Comparison of ENCODE assay signal across 8 cellular contexts in the genomic region with DNA sequence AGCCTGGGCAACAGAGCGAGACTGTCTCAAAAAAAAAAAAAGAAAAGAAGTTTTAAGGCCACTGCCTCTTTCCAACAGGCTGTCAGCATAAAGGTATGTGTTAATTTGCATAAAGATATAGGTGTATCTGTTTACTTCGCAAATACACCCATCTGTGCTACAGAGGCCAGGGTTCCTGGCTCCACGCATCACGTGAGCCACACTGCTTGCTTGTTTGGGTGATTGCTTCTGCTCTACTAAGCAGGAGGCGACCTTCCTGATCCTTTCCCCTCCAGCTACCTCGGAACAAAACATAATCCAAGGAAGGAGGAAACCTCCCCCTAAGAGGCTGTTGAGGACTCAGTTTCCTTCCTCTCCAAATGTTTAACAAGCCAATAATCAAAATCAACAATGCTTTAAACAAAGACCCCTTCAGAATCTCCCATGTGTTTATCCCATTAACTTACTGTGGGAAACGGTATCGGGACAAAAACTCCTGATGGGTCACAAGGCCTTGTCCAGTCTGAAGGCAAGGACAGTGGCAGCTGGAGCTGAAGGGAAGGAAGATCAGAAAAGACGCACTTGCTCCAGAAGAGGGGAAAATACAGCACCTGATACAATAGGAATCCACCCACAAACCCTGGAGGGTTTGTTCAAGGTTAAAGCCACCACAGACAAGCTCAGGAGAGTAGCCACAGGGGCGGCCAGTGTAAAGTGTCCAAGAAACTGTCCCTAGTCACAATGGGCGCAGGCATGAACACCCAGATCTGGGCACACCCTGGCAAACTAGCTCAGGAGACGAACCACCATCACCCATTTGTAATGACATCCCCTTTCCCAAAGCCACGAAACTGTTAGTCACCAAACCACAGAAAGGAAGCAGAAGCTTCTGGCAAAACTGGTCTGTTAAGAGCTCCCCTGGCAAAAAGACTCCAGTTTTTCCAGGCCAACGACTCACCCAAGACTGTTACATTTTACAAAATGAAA. TPM values are rescaled to one million over a fixed set of nuclear protein-coding genes. Genes with fewer than 3 reads are reported as not detected.
DNase-seq lines count a peak whose midpoint lies in the region; ATAC-seq, FAIRE-seq and TF ChIP-seq lines count a peak whose summit lies in the region.

No MANE protein-coding gene starts in this region.

- H3K36me3 Mint-ChIP-seq in astrocyte (ENCODE audit: low read depth, unreplicated experiment), result no peaks in the 10 kb centered on the region

- H3K27ac ChIP-seq in AG04450 (ENCODE audit: low read depth, low read length) (peak overlapping the region; percentile 82), Karpas-422 (ENCODE audit: low read length) (no peak overlapping the region), astrocyte (ENCODE audit: low read depth, low read length) (peak overlapping the region; percentile 57), left lung (peak overlapping the region; percentile 65 to 81), vagina (peak overlapping the region; percentile 82)

- H3K27ac Mint-ChIP-seq in astrocyte (ENCODE audit: unreplicated experiment), result peak overlapping the region; percentile 43

- H3K79me2 ChIP-seq in Karpas-422 (ENCODE audit: low read length) (no peaks in the 10 kb centered on the region), astrocyte (ENCODE audit: insufficient read depth, low read length) (no peaks in the 10 kb centered on the region)

- DNase-seq in AG04450 (ENCODE audit: low read depth, low spot score) (no peak), Karpas-422 (peak; percentile 34), astrocyte (ENCODE audit: low read depth) (peak; percentile 87), left lung (no peak), vagina (ENCODE audit: extremely low spot score in 2 of 2) (peak in 1 of 2 donors; percentile 86), GM19240 (ENCODE audit: insufficient read length, low spot score) (no peak)

- ATAC-seq in left lung (peak; percentile 71), HG03342 (IDR thresholded peaks at IDR 0.05; ENCODE audit: unreplicated experiment) (no peak), GM18511 (IDR thresholded peaks at IDR 0.05; ENCODE audit: unreplicated experiment) (no peak)

- CTCF ChIA-PET in AG04450 (lab: Charles Lee), result interaction anchor here (1.2 to 3.3 kb wide), 3 partner anchors 18 to 317 kb away, joined by 3 to 21 read pairs (median 3); no protein-coding TSS in a partner anchor

- H3K27me3 Mint-ChIP-seq in astrocyte (ENCODE audit: low read depth, unreplicated experiment), result no peaks in the 10 kb centered on the region

- H4K20me1 ChIP-seq in Karpas-422 (ENCODE audit: insufficient read depth, low read depth, low read length) (no peaks in the 10 kb centered on the region), astrocyte (ENCODE audit: insufficient read depth, low read length) (no peaks in the 10 kb centered on the region)

- intact Hi-C loops in left lung (cut with DNase I), result no loop called here
- intact Hi-C loops in vagina (cut with DNase I), result no loop called here

- no peak for TF ChIP-seq POLR2A in vagina (IDR thresholded peaks at IDR 0.05)

- no peaks in the 10 kb centered on the region for H3K9me3 Mint-ChIP-seq in astrocyte (ENCODE audit: unreplicated experiment)

- no peaks in the 10 kb centered on the region for H3K36me3 ChIP-seq in Karpas-422 (ENCODE audit: insufficient read depth, low read length)
- no peaks in the 10 kb centered on the region for H3K36me3 ChIP-seq in astrocyte (ENCODE audit: insufficient read depth, low read length)
- H3K36me3 ChIP-seq in left lung, result no peaks in the 10 kb centered on the region
- H3K36me3 ChIP-seq in vagina, result no peaks in the 10 kb centered on the region

- H2AFZ ChIP-seq in Karpas-422 (ENCODE audit: low read length), result no peak overlapping the region
- H2AFZ ChIP-seq in astrocyte (ENCODE audit: low read depth, low read length), result no peak overlapping the region

- peaks cover 10% of the 10 kb centered on the region for H3K4me1 ChIP-seq in Karpas-422 (ENCODE audit: low read length)
- peaks cover 45% of the 10 kb centered on the region for H3K4me1 ChIP-seq in astrocyte (ENCODE audit: insufficient read depth, low read length)
- peaks cover 24 to 53% of the 10 kb centered on the region in 2 donors for H3K4me1 ChIP-seq in left lung
- H3K4me1 ChIP-seq in vagina, result peaks cover 32% of the 10 kb centered on the region

- POLR2A ChIA-PET in AG04450 (lab: Yijun Ruan, JAX), result interaction anchor here (0.6 kb wide), 1 partner anchor 16 kb away, joined by 5 read pairs; no protein-coding TSS in a partner anchor

- H3K4me2 ChIP-seq in Karpas-422 (ENCODE audit: low read depth, low read length, poor library complexity, severe bottlenecking) (no peak overlapping the region), astrocyte (ENCODE audit: low read length) (peak overlapping the region; percentile 79)

- 0 out of 2 replicates have a peak overlapping the region, but pooled peaks have one; percentile 5 for H3K4me3 ChIP-seq in AG04450 (ENCODE audit: low read depth, low read length)
- no peak overlapping the region for H3K4me3 ChIP-seq in Karpas-422 (ENCODE audit: low read length)
- peak overlapping the region; percentile 38 for H3K4me3 ChIP-seq in astrocyte (ENCODE audit: insufficient read depth, low read depth, low read length)
- no peak overlapping the region for H3K4me3 ChIP-seq in left lung
- no peak overlapping the region for H3K4me3 ChIP-seq in vagina

- TF ChIP-seq CTCF in AG04450 (IDR thresholded peaks at IDR 0.05; ENCODE audit: low read depth, low read length), result no peak
- no peak for TF ChIP-seq CTCF in astrocyte (IDR thresholded peaks at IDR 0.05; ENCODE audit: insufficient read depth, low read depth, low read length)
- TF ChIP-seq CTCF in left lung (IDR thresholded peaks at IDR 0.05), result no peak
- TF ChIP-seq CTCF in vagina (IDR thresholded peaks at IDR 0.05), result no peak

- peak overlapping the region; percentile 35 for H3K4me3 Mint-ChIP-seq in astrocyte (ENCODE audit: unreplicated experiment)

- H3K9ac ChIP-seq in Karpas-422 (ENCODE audit: low read length) (no peak overlapping the region), astrocyte (ENCODE audit: low read length) (peak overlapping the region; percentile 5)

- no peaks in the 10 kb centered on the region for H3K27me3 ChIP-seq in AG04450 (ENCODE audit: control insufficient read depth, insufficient read depth, low read length)
- H3K27me3 ChIP-seq in Karpas-422 (ENCODE audit: low read length), result no peaks in the 10 kb centered on the region
- H3K27me3 ChIP-seq in astrocyte (ENCODE audit: insufficient read depth, low read length), result no peaks in the 10 kb centered on the region
- H3K27me3 ChIP-seq in left lung, result no peaks in the 10 kb centered on the region
- no peaks in the 10 kb centered on the region for H3K27me3 ChIP-seq in vagina

- H3K9me2 ChIP-seq in Karpas-422 (replicated peaks; ENCODE audit: insufficient read depth, low read length), result no peaks in the 10 kb centered on the region

- H3K9me3 ChIP-seq in AG04450 (ENCODE audit: control insufficient read depth, insufficient read depth, low read length), result no peaks in the 10 kb centered on the region
- H3K9me3 ChIP-seq in Karpas-422 (ENCODE audit: low read length), result no peaks in the 10 kb centered on the region
- H3K9me3 ChIP-seq in astrocyte (ENCODE audit: insufficient read depth, low read depth, low read length), result no peaks in the 10 kb centered on the region
- no peaks in the 10 kb centered on the region for H3K9me3 ChIP-seq in left lung
- no peaks in the 10 kb centered on the region for H3K9me3 ChIP-seq in vagina

- H3K4me1 Mint-ChIP-seq in astrocyte (ENCODE audit: low read depth, unreplicated experiment), result peaks cover 49% of the 10 kb centered on the region

- FAIRE-seq in astrocyte (lab: Jason Lieb, UNC), result peak; percentile 75

RNA-seq across cellular contexts. Expression of gene CTNNBIP1, which starts 17.2 kb away (rescaled TPM):
- 28.3 and 33.6 TPM in 2 replicates for polyA plus RNA-seq in AG04450 (2011; rRNA removed)
- polyA minus RNA-seq in AG04450 (2011; rRNA and poly(A)+ RNA removed), result 31.2 and 32.1 TPM in 2 replicates
- total RNA-seq in Karpas-422 (2014; rRNA removed; shearing (Covaris generic); ENCODE audit: low replicate concordance), result 4.2 and 11.9 TPM in 2 replicates
- total RNA-seq in astrocyte, result 49.9 and 53.7 TPM in 2 replicates
- total RNA-seq in left lung, result 10 to 100 TPM; 30.2 to 40.9 TPM
- 44.7 TPM for total RNA-seq in vagina

RNA-seq across cellular contexts. Expression of gene LZIC, which starts 50.3 kb away (rescaled TPM):
- polyA plus RNA-seq in AG04450 (2011; rRNA removed), result 21.6 and 29.7 TPM in 2 replicates
- polyA minus RNA-seq in AG04450 (2011; rRNA and poly(A)+ RNA removed), result 10.2 and 18.0 TPM in 2 replicates
- total RNA-seq in Karpas-422 (2014; rRNA removed; shearing (Covaris generic); ENCODE audit: low replicate concordance), result 28.8 and 32.9 TPM in 2 replicates
- 36.5 and 38.0 TPM in 2 replicates for total RNA-seq in astrocyte
- total RNA-seq in left lung, result 10 to 100 TPM; 26.6 to 32.0 TPM
- total RNA-seq in vagina, result 16.5 TPM

RNA-seq across cellular contexts. Expression of gene NMNAT1, which starts 50.4 kb away (rescaled TPM):
- polyA plus RNA-seq in AG04450 (2011; rRNA removed), result 15.8 and 16.4 TPM in 2 replicates
- 13.7 and 18.1 TPM in 2 replicates for polyA minus RNA-seq in AG04450 (2011; rRNA and poly(A)+ RNA removed)
- 6.8 and 8.1 TPM in 2 replicates for total RNA-seq in Karpas-422 (2014; rRNA removed; shearing (Covaris generic); ENCODE audit: low replicate concordance)
- total RNA-seq in astrocyte (11.0 and 11.5 TPM in 2 replicates), left lung (10 to 100 TPM; 11.4 to 11.7 TPM), vagina (7.6 TPM)

Comparison
In these comparisons a context has a peak if more than half of its experiments do, and no peak if none do; other contexts are left out.
1. DNase-seq: peak in Karpas-422 (single experiment) and astrocyte (single experiment); none in AG04450 (single experiment), left lung (0 of 2) and GM19240 (single experiment).
2. H3K4me3 ChIP-seq: peak in AG04450 (single experiment) and astrocyte (single experiment); none in Karpas-422 (single experiment), left lung (0 of 2) and vagina (0 of 2).